In the genomic region with DNA sequence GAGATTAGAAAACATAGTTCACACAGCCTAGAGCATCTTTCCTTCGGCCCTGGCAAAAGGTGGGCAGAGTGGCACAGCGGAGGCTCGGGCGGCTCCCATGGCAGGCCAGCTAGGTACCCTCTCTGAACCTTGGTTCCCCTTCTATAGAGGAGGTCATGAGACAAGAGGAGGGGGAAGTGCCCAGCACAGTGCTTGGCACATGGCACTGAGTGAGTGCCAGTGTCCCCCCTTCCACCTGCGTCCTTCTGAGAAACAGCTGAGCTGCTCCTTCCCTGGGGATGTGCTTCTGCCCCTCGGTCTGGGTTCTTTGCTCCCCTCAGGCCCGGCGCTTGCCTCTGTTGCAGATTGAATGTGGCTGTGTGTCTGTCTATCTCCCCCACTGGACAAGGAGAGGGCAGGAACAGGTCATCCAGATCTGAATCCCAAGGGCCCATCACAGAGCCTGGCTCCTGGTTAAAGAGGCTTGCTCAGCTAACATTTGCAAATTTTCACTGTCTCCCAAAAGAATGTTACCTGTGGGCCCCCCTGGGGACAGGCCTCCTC, we compare ENCODE assay signal across 10 cellular contexts.
DNase-seq lines count a peak whose midpoint lies in the region; ATAC-seq, FAIRE-seq and TF ChIP-seq lines count a peak whose summit lies in the region.
"Had no signal": no experiment of that assay in that cellular context is flagged by ENCODE, and none has a peak within 500 bp of the region (broad histone marks: within the 10 kb centered on the region; RNA-seq: fewer than 3 reads in every experiment).

No MANE protein-coding gene starts in this region.

- H3K4me1 ChIP-seq in mucosa of descending colon (ENCODE audit: low read depth) (peaks cover 9% of the 10 kb centered on the region), transverse colon (peaks cover 3 to 15% (median 10%) of the 10 kb centered on the region in 4 donors)

- TF ChIP-seq EP300 in transverse colon (IDR thresholded peaks at IDR 0.05; ENCODE audit: low read depth) = no peak

- H3K27me3 ChIP-seq in transverse colon = no peaks in the 10 kb centered on the region

- no peak for TF ChIP-seq POLR2A in transverse colon (IDR thresholded peaks at IDR 0.05)

- H3K36me3 Mint-ChIP-seq in activated T-cell treated with anti-CD3 and anti-CD28 coated beads, Interleukin-2, amount 50 U/mL, for 24 hours (ENCODE audit: low read depth) = no peaks in the 10 kb centered on the region

- H3K27ac ChIP-seq in caudate nucleus (ENCODE audit: low read depth, low read length) (peak overlapping the region; percentile 63), transverse colon (peak overlapping the region; percentile 17 to 66 (median 55))

- FAIRE-seq in D721Med (lab: Jason Lieb, UNC) = no peak
- FAIRE-seq: GM12878, urothelium cell line had no signal

- 82 to 100% methylated on average over 4 to 8 of the region's 8 CpGs for WGBS in transverse colon (ENCODE audit: low coverage in 1 of 2), 2 donors

- intact Hi-C loops in mucosa of descending colon (cut with DNase I, micrococcal nuclease) (no loop called here), transverse colon (cut with DNase I; ENCODE audit: low total_unique reads) (no loop called here)

- peak; percentile 26 for DNase-seq in activated T-cell treated with anti-CD3 and anti-CD28 coated beads, Interleukin-2, amount 50 U/mL, for 24 hours
- no peak for DNase-seq in activated T-cell treated with anti-CD3 and anti-CD28 coated beads for 4 hours
- DNase-seq in caudate nucleus (lab: John Stamatoyannopoulos, UW) = peak in 1 of 61 donors; percentile 43
- DNase-seq in mucosa of descending colon = no peak
- DNase-seq in transverse colon = no peak
- DNase-seq in D721Med (ENCODE audit: insufficient read length, low spot score) = no peak
- DNase-seq in NCI-H446 treated with DMSO at 0.1 percent for 48 hours (lab: John Stamatoyannopoulos, UW) = no peak
- no peak for DNase-seq in NCI-H510A (lab: John Stamatoyannopoulos, UW)

- H3K9me3 ChIP-seq in mucosa of descending colon (no peaks in the 10 kb centered on the region), transverse colon (no peaks in the 10 kb centered on the region)

- no peaks in the 10 kb centered on the region for H3K9me3 Mint-ChIP-seq in activated T-cell treated with anti-CD3 and anti-CD28 coated beads, Interleukin-2, amount 50 U/mL, for 24 hours

- H3K4me3 ChIP-seq in mucosa of descending colon = no peak overlapping the region
- H3K4me3 ChIP-seq in transverse colon = peak overlapping the region in 2 of 4 donors; percentile 43 to 52
- H3K4me3 ChIP-seq: GM12878 had no signal

- H3K4me1 Mint-ChIP-seq in activated T-cell treated with anti-CD3 and anti-CD28 coated beads, Interleukin-2, amount 50 U/mL, for 24 hours (ENCODE audit: low read depth) = peaks cover 4% of the 10 kb centered on the region

- H3K36me3 ChIP-seq in mucosa of descending colon (ENCODE audit: low read depth) = no peaks in the 10 kb centered on the region
- H3K36me3 ChIP-seq in transverse colon = no peaks in the 10 kb centered on the region

- H3K27me3 Mint-ChIP-seq in activated T-cell treated with anti-CD3 and anti-CD28 coated beads, Interleukin-2, amount 50 U/mL, for 24 hours = peaks cover 70% of the 10 kb centered on the region

- in situ Hi-C loops in transverse colon (cut with MboI; ENCODE audit: low pct_ligation_motif_present in 1 of 4, low pct_unique_long_range_greater_than_20kb in 1 of 4, low sequenced_read_pairs in 3 of 4) = no loop called here

- no peak overlapping the region for H3K4me3 Mint-ChIP-seq in activated T-cell treated with anti-CD3 and anti-CD28 coated beads, Interleukin-2, amount 50 U/mL, for 24 hours

- TF ChIP-seq CTCF in mucosa of descending colon (IDR thresholded peaks at IDR 0.05) (no peak), transverse colon (IDR thresholded peaks at IDR 0.05) (no peak), D721Med (IDR thresholded peaks at IDR 0.05; ENCODE audit: insufficient read depth, missing control alignments) (no peak)

- no peak overlapping the region for H3K27ac Mint-ChIP-seq in activated T-cell treated with anti-CD3 and anti-CD28 coated beads, Interleukin-2, amount 50 U/mL, for 24 hours

- ATAC-seq in mucosa of descending colon = peak; percentile 2
